Comparison of ENCODE assay signal across 16 cellular contexts in genomic region chr17:8924595-8924994, GRCh38. TPM values are rescaled to one million over a fixed set of nuclear protein-coding genes. Genes with fewer than 3 reads are reported as not detected.
DNase-seq lines count a peak whose midpoint lies in the region; ATAC-seq and FAIRE-seq lines count a peak whose summit lies in the region.
"Had no signal": no experiment of that assay in that cellular context is flagged by ENCODE, and none has a peak within 500 bp of the region (broad histone marks: within the 10 kb centered on the region; RNA-seq: fewer than 3 reads in every experiment).

No MANE protein-coding gene starts in this region.

- no peak overlapping the region for H3K4me3 Mint-ChIP-seq in stimulated activated naive CD8-positive, alpha-beta T cell treated with anti-CD3 and anti-CD28 coated beads, Interleukin-15, amount 100 ng/mL, for 72 hours
- H3K4me3 Mint-ChIP-seq: activated T-helper 1 cell treated with anti-CD3 and anti-CD28 coated beads, Interleukin-12 subunit alpha, Interleukin-12 subunit beta, Interleukin-2, Interleukin-4 antibody, amounts not matched to agents 30 ng/mL and 10 ng/mL and 1 ng/mL, durations not matched to agents 14 hours and 24 hours and 36 hours had no signal

- peaks cover 0 to 2% of the 10 kb centered on the region in 2 donors for H3K36me3 ChIP-seq in small intestine (ENCODE audit: control insufficient read depth in 2 of 2, insufficient read depth in 2 of 2, low read length in 2 of 2)
- H3K36me3 ChIP-seq: cardiac muscle cell, MG63 had no signal

- peak; percentile 95 for ATAC-seq in stimulated activated naive CD8-positive, alpha-beta T cell treated with anti-CD3 and anti-CD28 coated beads, Interleukin-15, amount 100 ng/mL, for 72 hours
- ATAC-seq in stimulated activated naive CD8-positive, alpha-beta T cell treated with anti-CD3 and anti-CD28 coated beads, Interleukin-15, Interleukin-2, amounts not matched to agents 100 U/mL and 50 U/mL, for 24 hours = no peak
- ATAC-seq in GM21619 (IDR thresholded peaks at IDR 0.05; ENCODE audit: unreplicated experiment) (peak; percentile 76), HG03196 (IDR thresholded peaks at IDR 0.05; ENCODE audit: unreplicated experiment) (peak; percentile 72)
- ATAC-seq: Right ventricle myocardium inferior had no signal

- peak in 1 of 2 donors; percentile 50 for DNase-seq in stimulated activated naive CD8-positive, alpha-beta T cell treated with anti-CD3 and anti-CD28 coated beads, Interleukin-15, amount 100 ng/mL, for 72 hours
- DNase-seq in stimulated activated naive CD8-positive, alpha-beta T cell treated with anti-CD3 and anti-CD28 coated beads, Interleukin-15, Interleukin-2, amounts not matched to agents 100 U/mL and 50 U/mL, for 24 hours = no peak
- DNase-seq in NCI-H510A (lab: John Stamatoyannopoulos, UW) (no peak), small intestine (no peak), COR-L47 (lab: John Stamatoyannopoulos, UW) (no peak), NCI-H1930 (lab: John Stamatoyannopoulos, UW) (no peak)
- DNase-seq: DND-41; MG63; stimulated activated CD4-positive, alpha-beta T cell treated with anti-CD3 and anti-CD28 coated beads, Interleukin-4, amount 100 ng/mL, for 24 hours had no signal

- H3K4me1 Mint-ChIP-seq in stimulated activated naive CD8-positive, alpha-beta T cell treated with anti-CD3 and anti-CD28 coated beads, Interleukin-15, amount 100 ng/mL, for 72 hours = peaks cover 24% of the 10 kb centered on the region

- no peak overlapping the region for H3K4me3 ChIP-seq in small intestine (ENCODE audit: low read depth in 1 of 2, low read length in 2 of 2)
- H3K4me3 ChIP-seq: cardiac muscle cell, MG63 had no signal

- H3K27me3 Mint-ChIP-seq in stimulated activated naive CD8-positive, alpha-beta T cell treated with anti-CD3 and anti-CD28 coated beads, Interleukin-15, amount 100 ng/mL, for 72 hours = no peaks in the 10 kb centered on the region

- no peak overlapping the region for H3K27ac ChIP-seq in small intestine (ENCODE audit: low read depth in 1 of 2, low read length in 1 of 2)
- H3K27ac ChIP-seq: cardiac muscle cell, HL-60 had no signal

- H3K27me3 ChIP-seq in small intestine (ENCODE audit: control insufficient read depth in 2 of 2, insufficient read depth in 2 of 2, low read length in 2 of 2) = no peaks in the 10 kb centered on the region
- H3K27me3 ChIP-seq: cardiac muscle cell, MG63 had no signal

- WGBS in small intestine, 3 donors = 72 to 75% (median 74%) methylated on average over 6 of the region's 6 CpGs

- H3K9me3 ChIP-seq in small intestine (ENCODE audit: control insufficient read depth, low read depth) = no peaks in the 10 kb centered on the region

- H3K4me1 ChIP-seq in small intestine (ENCODE audit: control insufficient read depth in 2 of 2, insufficient read depth in 1 of 2, low read depth in 1 of 2, low read length in 1 of 2) = peaks cover 0 to 4% of the 10 kb centered on the region in 2 donors

- peaks cover 18 to 25% of the 10 kb centered on the region in 2 donors for H3K9me3 Mint-ChIP-seq in stimulated activated naive CD8-positive, alpha-beta T cell treated with anti-CD3 and anti-CD28 coated beads, Interleukin-15, amount 100 ng/mL, for 72 hours

- FAIRE-seq in small intestine (lab: Jason Lieb, UNC) = no peak

- H3K27ac Mint-ChIP-seq in stimulated activated naive CD8-positive, alpha-beta T cell treated with anti-CD3 and anti-CD28 coated beads, Interleukin-15, amount 100 ng/mL, for 72 hours = no peak overlapping the region
- H3K27ac Mint-ChIP-seq: activated T-helper 1 cell treated with anti-CD3 and anti-CD28 coated beads, Interleukin-12 subunit alpha, Interleukin-12 subunit beta, Interleukin-2, Interleukin-4 antibody, amounts not matched to agents 30 ng/mL and 10 ng/mL and 1 ng/mL, durations not matched to agents 14 hours and 24 hours and 36 hours; progenitor cell of endocrine pancreas had no signal

RNA-seq across cellular contexts. Expression of gene PIK3R5, which starts 40.9 kb away (rescaled TPM):
- polyA plus RNA-seq in small intestine = 1 to 10 TPM; 1.3 to 4.6 (median 3.7) TPM

RNA-seq across cellular contexts. Expression of gene PIK3R6, which starts 57.1 kb away (rescaled TPM):
- under 1 TPM in 2 of 3 donors, not detected in 1; 0.25 to 0.54 TPM for polyA plus RNA-seq in small intestine
